Comparison of ENCODE assay signal across 8 cellular contexts in genomic region chr7:102404005-102404861, GRCh38. TPM values are rescaled to one million over a fixed set of nuclear protein-coding genes. Genes with fewer than 3 reads are reported as not detected.
A peak's percentile ranks its signal among the peaks of the same experiment; 100 is the strongest.
DNase-seq lines count a peak whose midpoint lies in the region; TF ChIP-seq lines count a peak whose summit lies in the region.

No MANE protein-coding gene starts in this region.

- peak; percentile 89 for TF ChIP-seq CTCF in RWPE1 (conservative IDR thresholded peaks at IDR 0.05; ENCODE audit: low read depth)
- TF ChIP-seq CTCF in astrocyte of the cerebellum (IDR thresholded peaks at IDR 0.05; ENCODE audit: low read depth, low read length, missing control alignments): peak; percentile 72

- H3K4me3 ChIP-seq in H7 (ENCODE audit: insufficient read depth, low read depth, low read length) (no peak overlapping the region), astrocyte of the cerebellum (ENCODE audit: low read depth, low read length) (no peak overlapping the region)

- H3K27ac ChIP-seq in RWPE1: peak overlapping the region; percentile 3; the same call in 1 of the 2 replicates

- H3K27me3 ChIP-seq in H7 (ENCODE audit: control insufficient read depth, insufficient read depth, low read length): no peaks in the 10 kb centered on the region

- CTCF ChIA-PET in RWPE1 (lab: Yijun Ruan, JAX): interaction anchor here (0.6 to 1.6 kb wide), 5 partner anchors 8 to 580 kb away, joined by 3 to 4 read pairs (median 4); no protein-coding TSS in a partner anchor

- peaks cover 35% of the 10 kb centered on the region for H3K36me3 ChIP-seq in H7 (replicated peaks; ENCODE audit: control insufficient read depth, insufficient read depth, low read length)

- in situ Hi-C loops in astrocyte of the cerebellum (cut with HindIII; ENCODE audit: low sequenced_read_pairs): no loop called here

- POLR2A ChIA-PET in RWPE1 (lab: Yijun Ruan, JAX; ENCODE audit: low non-redundant PET): no interaction called here

- DNase-seq in activated gamma-delta T cell treated with Interleukin-2 at 50 U/mL for 16 hours: peak; percentile 36
- DNase-seq in activated gamma-delta T cell (lab: John Stamatoyannopoulos, UW): no peak
- peak; percentile 74 for DNase-seq in H7
- peak; percentile 58 for DNase-seq in LHCN-M2 (ENCODE audit: low read depth)
- DNase-seq in RWPE1 (ENCODE audit: low spot score): peak; percentile 59
- peak; percentile 13 for DNase-seq in astrocyte of the cerebellum (ENCODE audit: low read depth)
- peak; percentile 83 for DNase-seq in iPS-NIHi11 (ENCODE audit: low spot score)
- peak; percentile 23 to 33 for DNase-seq in stimulated activated CD4-positive, alpha-beta T cell treated with anti-CD3 and anti-CD28 coated beads, Interleukin-4, amount 100 ng/mL, for 4 hours

RNA-seq across cellular contexts. Expression of gene PRKRIP1, which starts 8.1 kb away (rescaled TPM):
- 20.5 and 24.4 TPM in 2 replicates for total RNA-seq in H7 (2014; rRNA removed; shearing (Covaris generic))
- total RNA-seq in LHCN-M2 (2014; rRNA removed): 26.1 and 32.1 TPM in 2 replicates
- 25.5 TPM for polyA plus RNA-seq in LHCN-M2 (2012)

RNA-seq across cellular contexts. Expression of gene ORAI2, which starts 29.1 kb away (rescaled TPM):
- 13.3 and 17.3 TPM in 2 replicates for total RNA-seq in H7 (2014; rRNA removed; shearing (Covaris generic))
- 69.7 and 86.8 TPM in 2 replicates for total RNA-seq in LHCN-M2 (2014; rRNA removed)
- polyA plus RNA-seq in LHCN-M2 (2012): 58.9 TPM

RNA-seq across cellular contexts. Expression of gene SPDYE6, which starts 48.0 kb away (rescaled TPM):
- total RNA-seq in H7 (2014; rRNA removed; shearing (Covaris generic)): not detected in 2 replicates
- not detected in 2 replicates for total RNA-seq in LHCN-M2 (2014; rRNA removed)
- 2.0 TPM for polyA plus RNA-seq in LHCN-M2 (2012)
